27 cellular contexts compared by ENCODE assay signal in genomic region chr3:35675206-35675605, GRCh38. TPM values are rescaled to one million over a fixed set of nuclear protein-coding genes. Genes with fewer than 3 reads are reported as not detected.
"Had no signal": no experiment of that assay in that cellular context is flagged by ENCODE, and none has a peak within 500 bp of the region (broad histone marks: within the 10 kb centered on the region; RNA-seq: fewer than 3 reads in every experiment).

No MANE protein-coding gene starts in this region.

- H3K4me2 ChIP-seq: smooth muscle cell had no signal

- H3K27ac ChIP-seq: left ventricle myocardium inferior, neutrophil, ovary, testis, vagina, WERI-Rb-1 had no signal

- H3K36me3 Mint-ChIP-seq: activated naive CD4-positive, alpha-beta T cell treated with anti-CD3 and anti-CD28 coated beads, Interleukin-2, amount 50 U/mL, for 24 hours; mesothelial cell of epicardium; stimulated activated memory B cell treated with anti-CD40 and anti-IgM and Interleukin-4, amounts not matched to agents 10 μg/mL and 1 μg/mL and 100 μg/mL, for 72 hours; type B pancreatic cell had no signal

- H3K27me3 ChIP-seq: neutrophil, ovary, testis, vagina had no signal

- H3K4me3 ChIP-seq: left ventricle myocardium inferior, ovary, smooth muscle cell, testis, vagina had no signal

- H3K27ac Mint-ChIP-seq: activated CD4-positive, alpha-beta T cell treated with anti-CD3 and anti-CD28 coated beads, Interleukin-2, amount 10 ng/mL, durations not matched to agents 7 days and 5 days; activated CD8-positive, alpha-beta T cell treated with anti-CD3 and anti-CD28 coated beads for 36 hours; activated naive CD4-positive, alpha-beta T cell treated with anti-CD3 and anti-CD28 coated beads, Interleukin-2, amount 50 U/mL, for 24 hours; activated T-helper 1 cell treated with anti-CD3 and anti-CD28 coated beads, Interleukin-12 subunit alpha, Interleukin-12 subunit beta, Interleukin-2, Interleukin-4 antibody, amounts not matched to agents 30 ng/mL and 10 ng/mL and 1 ng/mL, durations not matched to agents 14 hours and 24 hours and 36 hours; mesothelial cell of epicardium; stimulated activated memory B cell treated with anti-CD40 and anti-IgM and Interleukin-4, amounts not matched to agents 10 μg/mL and 1 μg/mL and 100 μg/mL, for 72 hours; type B pancreatic cell had no signal

- DNase-seq: activated CD4-positive, alpha-beta T cell treated with anti-CD3 and anti-CD28 coated beads, Interleukin-2, amount 10 ng/mL, durations not matched to agents 7 days and 5 days; activated CD4-positive, CD25-positive, alpha-beta regulatory T cell treated with anti-CD3 and anti-CD28 coated beads, Interleukin-2, amount 50 U/mL, for 72 hours; activated CD8-positive, alpha-beta T cell treated with anti-CD3 and anti-CD28 coated beads for 36 hours; activated gamma-delta T cell; aorta; effector CD4-positive, alpha-beta T cell; foreskin fibroblast; kidney glomerular epithelial cell; left ventricle myocardium inferior; mammary epithelial cell; ovary; right cardiac atrium; stimulated activated CD4-positive, alpha-beta T cell treated with anti-CD3 and anti-CD28 coated beads, Interleukin-15, amount 100 ng/mL, for 24 hours; T-helper 1 cell; testis; WERI-Rb-1 had no signal

- H3K4me3 Mint-ChIP-seq: activated CD4-positive, alpha-beta T cell treated with anti-CD3 and anti-CD28 coated beads, Interleukin-2, amount 10 ng/mL, durations not matched to agents 7 days and 5 days; activated CD8-positive, alpha-beta T cell treated with anti-CD3 and anti-CD28 coated beads for 36 hours; activated naive CD4-positive, alpha-beta T cell treated with anti-CD3 and anti-CD28 coated beads, Interleukin-2, amount 50 U/mL, for 24 hours; activated T-helper 1 cell treated with anti-CD3 and anti-CD28 coated beads, Interleukin-12 subunit alpha, Interleukin-12 subunit beta, Interleukin-2, Interleukin-4 antibody, amounts not matched to agents 30 ng/mL and 10 ng/mL and 1 ng/mL, durations not matched to agents 14 hours and 24 hours and 36 hours; mesothelial cell of epicardium; nephron; stimulated activated memory B cell treated with anti-CD40 and anti-IgM and Interleukin-4, amounts not matched to agents 10 μg/mL and 1 μg/mL and 100 μg/mL, for 72 hours; type B pancreatic cell had no signal

- H3K36me3 ChIP-seq: left ventricle myocardium inferior, neutrophil, ovary, vagina, WERI-Rb-1 had no signal

- H3K4me1 ChIP-seq: left ventricle myocardium inferior, testis, vagina had no signal

- H3K4me1 Mint-ChIP-seq: activated CD4-positive, alpha-beta T cell treated with anti-CD3 and anti-CD28 coated beads, Interleukin-2, amount 10 ng/mL, durations not matched to agents 7 days and 5 days; activated naive CD4-positive, alpha-beta T cell treated with anti-CD3 and anti-CD28 coated beads, Interleukin-2, amount 50 U/mL, for 24 hours; mesothelial cell of epicardium; stimulated activated memory B cell treated with anti-CD40 and anti-IgM and Interleukin-4, amounts not matched to agents 10 μg/mL and 1 μg/mL and 100 μg/mL, for 72 hours had no signal

- H3K27me3 Mint-ChIP-seq: activated CD4-positive, alpha-beta T cell treated with anti-CD3 and anti-CD28 coated beads, Interleukin-2, amount 10 ng/mL, durations not matched to agents 7 days and 5 days; activated CD8-positive, alpha-beta T cell treated with anti-CD3 and anti-CD28 coated beads for 36 hours; activated naive CD4-positive, alpha-beta T cell treated with anti-CD3 and anti-CD28 coated beads, Interleukin-2, amount 50 U/mL, for 24 hours; stimulated activated memory B cell treated with anti-CD40 and anti-IgM and Interleukin-4, amounts not matched to agents 10 μg/mL and 1 μg/mL and 100 μg/mL, for 72 hours had no signal

- H3K9me3 ChIP-seq: left ventricle myocardium inferior, neutrophil, ovary, testis, vagina had no signal

- H3K9me3 Mint-ChIP-seq: activated CD4-positive, alpha-beta T cell treated with anti-CD3 and anti-CD28 coated beads, Interleukin-2, amount 10 ng/mL, durations not matched to agents 7 days and 5 days; activated CD8-positive, alpha-beta T cell treated with anti-CD3 and anti-CD28 coated beads for 36 hours; activated naive CD4-positive, alpha-beta T cell treated with anti-CD3 and anti-CD28 coated beads, Interleukin-2, amount 50 U/mL, for 24 hours; activated T-helper 1 cell treated with anti-CD3 and anti-CD28 coated beads, Interleukin-12 subunit alpha, Interleukin-12 subunit beta, Interleukin-2, Interleukin-4 antibody, amounts not matched to agents 30 ng/mL and 10 ng/mL and 1 ng/mL, durations not matched to agents 14 hours and 24 hours and 36 hours; mesothelial cell of epicardium; nephron; type B pancreatic cell had no signal

- ATAC-seq: activated CD8-positive, alpha-beta T cell treated with anti-CD3 and anti-CD28 coated beads for 36 hours; right cardiac atrium; stimulated activated memory B cell treated with anti-CD40 and anti-IgM and Interleukin-4, amounts not matched to agents 10 μg/mL and 1 μg/mL and 100 μg/mL, for 72 hours had no signal

RNA-seq across cellular contexts. Expression of gene ARPP21, which starts 35.9 kb away (rescaled TPM):
- total RNA-seq: activated CD4-positive, alpha-beta T cell treated with anti-CD3 and anti-CD28 coated beads, Interleukin-2, amount 10 ng/mL, durations not matched to agents 7 days and 5 days; activated CD8-positive, alpha-beta T cell treated with anti-CD3 and anti-CD28 coated beads for 36 hours; activated T-helper 1 cell treated with anti-CD3 and anti-CD28 coated beads, Interleukin-12 subunit alpha, Interleukin-12 subunit beta, Interleukin-2, Interleukin-4 antibody, amounts not matched to agents 30 ng/mL and 10 ng/mL and 1 ng/mL, durations not matched to agents 14 hours and 24 hours and 36 hours; epithelial cell of proximal tubule; glomerular endothelial cell; left ventricle myocardium inferior; mammary epithelial cell; ovary; smooth muscle cell; vagina had no signal
- polyA plus RNA-seq: mammary epithelial cell, ovary, smooth muscle cell had no signal
